In the genomic region with DNA sequence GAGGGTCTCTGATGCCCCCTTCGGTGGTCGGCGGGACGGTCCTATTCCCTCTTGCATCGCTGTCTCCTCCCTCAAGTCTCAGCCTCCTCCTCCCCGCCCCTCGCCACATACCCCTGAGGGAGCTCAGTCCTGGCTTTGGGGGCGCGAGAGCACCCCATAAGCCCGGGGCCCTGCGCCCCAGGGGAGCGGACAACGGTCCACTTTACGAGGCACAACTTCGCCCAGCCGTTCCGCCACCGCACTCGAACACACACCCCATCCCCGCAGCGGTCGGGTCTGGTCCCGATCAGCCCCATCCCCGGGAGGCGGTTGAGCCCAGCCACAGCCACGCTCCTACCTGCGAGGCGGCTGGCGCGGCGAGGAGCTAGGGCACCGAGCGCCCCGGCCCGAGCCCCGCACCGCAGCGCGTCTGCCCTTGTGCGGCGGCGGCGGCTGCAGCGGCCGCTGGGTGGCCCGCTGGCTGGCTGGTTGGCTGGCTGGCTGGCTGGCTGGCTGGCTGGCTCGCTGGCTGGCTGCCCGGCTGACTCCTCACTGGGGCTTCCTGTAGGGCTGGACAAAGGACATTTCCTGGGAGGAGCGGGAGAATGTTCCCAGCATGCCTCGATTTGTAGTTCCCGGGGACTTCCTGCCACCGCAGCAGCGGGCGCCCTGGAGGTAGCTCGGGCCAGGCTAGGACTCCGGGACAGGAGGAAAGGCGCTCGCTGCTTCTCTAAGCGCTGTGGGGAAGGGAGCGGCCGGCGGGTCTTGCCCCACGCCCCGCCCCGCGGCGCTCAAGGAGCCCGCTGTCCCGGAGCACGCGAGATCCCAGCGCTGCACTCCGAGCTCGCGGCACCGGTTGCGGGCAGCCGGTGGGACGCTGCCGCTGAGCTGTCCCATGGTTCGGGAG, we compare ENCODE assay signal across 1 cellular context.
TF ChIP-seq lines count a peak whose summit lies in the region.

Gene ZNF697 (minus strand): TSS at position 533 of the 886 bp plus-strand sequence. CDS start 22,166 bp downstream, outside the sequence.

TF ChIP-seq in HepG2, 621 proteins besides CTCF, POLR2A, EP300 and RAD21 (continued from another document and continues in another):
- TF ChIP-seq, protein P1, sequence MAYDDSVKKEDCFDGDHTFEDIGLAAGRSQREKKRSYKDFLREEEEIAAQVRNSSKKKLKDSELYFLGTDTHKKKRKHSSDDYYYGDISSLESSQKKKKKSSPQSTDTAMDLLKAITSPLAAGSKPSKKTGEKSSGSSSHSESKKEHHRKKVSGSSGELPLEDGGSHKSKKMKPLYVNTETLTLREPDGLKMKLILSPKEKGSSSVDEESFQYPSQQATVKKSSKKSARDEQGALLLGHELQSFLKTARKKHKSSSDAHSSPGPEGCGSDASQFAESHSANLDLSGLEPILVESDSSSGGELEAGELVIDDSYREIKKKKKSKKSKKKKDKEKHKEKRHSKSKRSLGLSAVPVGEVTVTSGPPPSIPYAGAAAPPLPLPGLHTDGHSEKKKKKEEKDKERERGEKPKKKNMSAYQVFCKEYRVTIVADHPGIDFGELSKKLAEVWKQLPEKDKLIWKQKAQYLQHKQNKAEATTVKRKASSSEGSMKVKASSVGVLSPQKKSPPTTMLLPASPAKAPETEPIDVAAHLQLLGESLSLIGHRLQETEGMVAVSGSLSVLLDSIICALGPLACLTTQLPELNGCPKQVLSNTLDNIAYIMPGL (CRISPR knock-in tag; IDR thresholded peaks at IDR 0.05; ENCODE audit: borderline replicate concordance in 1 of 2, low read depth in 1 of 2) = peak; percentile 46 to 90; a peak in 3 of 4 replicates
- TF ChIP-seq ZNF746 (CRISPR knock-in tag; IDR thresholded peaks at IDR 0.05) (0 out of 2 replicates have a peak, but pooled peaks have one; percentile 30), ZNF841 (CRISPR knock-in tag; IDR thresholded peaks at IDR 0.05; ENCODE audit: borderline replicate concordance) (no peak), HNF1A (IDR thresholded peaks at IDR 0.05; ENCODE audit: low read depth) (no peak), HNF1A (CRISPR knock-in tag; IDR thresholded peaks at IDR 0.05; ENCODE audit: borderline replicate concordance) (peak; percentile 44; the same call in 1 of the 2 replicates), PHF8 (CRISPR knock-in tag; IDR thresholded peaks at IDR 0.05) (peak; percentile 89), FOSL2 (CRISPR knock-in tag; IDR thresholded peaks at IDR 0.05) (peak; percentile 46), ZNF124 (CRISPR knock-in tag; IDR thresholded peaks at IDR 0.05) (peak; percentile 80), ZNF547 (CRISPR knock-in tag; IDR thresholded peaks at IDR 0.05) (no peak; the same call in 1 of the 2 replicates), IRF9 (CRISPR knock-in tag; IDR thresholded peaks at IDR 0.05; ENCODE audit: borderline replicate concordance) (peak; percentile 29; the same call in 1 of the 2 replicates), MIER3 (CRISPR knock-in tag; IDR thresholded peaks at IDR 0.05; ENCODE audit: borderline replicate concordance) (peak; percentile 21; the same call in 1 of the 2 replicates), PCBP1 (IDR thresholded peaks at IDR 0.05; ENCODE audit: borderline replicate concordance, low read depth, low read length) (no peak), ISX (CRISPR knock-in tag; conservative IDR thresholded peaks at IDR 0.05) (no peak), ZSCAN31 (CRISPR knock-in tag; IDR thresholded peaks at IDR 0.05; ENCODE audit: low read depth) (peak; percentile 37; the same call in 1 of the 2 replicates), ELF3 (CRISPR knock-in tag; IDR thresholded peaks at IDR 0.05) (peak; percentile 66), ZNF138 (CRISPR knock-in tag; IDR thresholded peaks at IDR 0.05; ENCODE audit: low read depth) (peak; percentile 32; the same call in 1 of the 2 replicates), BCL6 (CRISPR knock-in tag; IDR thresholded peaks at IDR 0.05) (peak; percentile 38; the same call in 1 of the 2 replicates), ZNF501 (CRISPR knock-in tag; IDR thresholded peaks at IDR 0.05) (peak; percentile 63), GATA4 (IDR thresholded peaks at IDR 0.05; ENCODE audit: borderline replicate concordance, low read depth) (peak; percentile 54), PHF5A (CRISPR knock-in tag; IDR thresholded peaks at IDR 0.05; ENCODE audit: low read depth, unreplicated experiment) (no peak), ZFP91 (CRISPR knock-in tag; IDR thresholded peaks at IDR 0.05; ENCODE audit: borderline replicate concordance) (peak; percentile 48; the same call in 1 of the 2 replicates), CBFB (CRISPR knock-in tag; IDR thresholded peaks at IDR 0.05) (peak; percentile 58; the same call in 1 of the 2 replicates), MTA1 (CRISPR knock-in tag; IDR thresholded peaks at IDR 0.05; ENCODE audit: borderline replicate concordance) (peak; percentile 57; the same call in 1 of the 2 replicates), TOE1 (CRISPR knock-in tag; IDR thresholded peaks at IDR 0.05) (no peak), RARG (CRISPR knock-in tag; IDR thresholded peaks at IDR 0.05; ENCODE audit: low read depth) (0 out of 2 replicates have a peak, but pooled peaks have one; percentile 43), NFATC3 (CRISPR knock-in tag; IDR thresholded peaks at IDR 0.05) (no peak)
- TF ChIP-seq, protein P2, sequence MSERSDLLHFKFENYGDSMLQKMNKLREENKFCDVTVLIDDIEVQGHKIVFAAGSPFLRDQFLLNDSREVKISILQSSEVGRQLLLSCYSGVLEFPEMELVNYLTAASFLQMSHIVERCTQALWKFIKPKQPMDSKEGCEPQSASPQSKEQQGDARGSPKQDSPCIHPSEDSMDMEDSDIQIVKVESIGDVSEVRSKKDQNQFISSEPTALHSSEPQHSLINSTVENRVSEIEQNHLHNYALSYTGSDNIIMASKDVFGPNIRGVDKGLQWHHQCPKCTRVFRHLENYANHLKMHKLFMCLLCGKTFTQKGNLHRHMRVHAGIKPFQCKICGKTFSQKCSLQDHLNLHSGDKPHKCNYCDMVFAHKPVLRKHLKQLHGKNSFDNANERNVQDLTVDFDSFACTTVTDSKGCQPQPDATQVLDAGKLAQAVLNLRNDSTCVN (CRISPR knock-in tag; IDR thresholded peaks at IDR 0.05; ENCODE audit: borderline replicate concordance) = no peak
- TF ChIP-seq, protein P3, sequence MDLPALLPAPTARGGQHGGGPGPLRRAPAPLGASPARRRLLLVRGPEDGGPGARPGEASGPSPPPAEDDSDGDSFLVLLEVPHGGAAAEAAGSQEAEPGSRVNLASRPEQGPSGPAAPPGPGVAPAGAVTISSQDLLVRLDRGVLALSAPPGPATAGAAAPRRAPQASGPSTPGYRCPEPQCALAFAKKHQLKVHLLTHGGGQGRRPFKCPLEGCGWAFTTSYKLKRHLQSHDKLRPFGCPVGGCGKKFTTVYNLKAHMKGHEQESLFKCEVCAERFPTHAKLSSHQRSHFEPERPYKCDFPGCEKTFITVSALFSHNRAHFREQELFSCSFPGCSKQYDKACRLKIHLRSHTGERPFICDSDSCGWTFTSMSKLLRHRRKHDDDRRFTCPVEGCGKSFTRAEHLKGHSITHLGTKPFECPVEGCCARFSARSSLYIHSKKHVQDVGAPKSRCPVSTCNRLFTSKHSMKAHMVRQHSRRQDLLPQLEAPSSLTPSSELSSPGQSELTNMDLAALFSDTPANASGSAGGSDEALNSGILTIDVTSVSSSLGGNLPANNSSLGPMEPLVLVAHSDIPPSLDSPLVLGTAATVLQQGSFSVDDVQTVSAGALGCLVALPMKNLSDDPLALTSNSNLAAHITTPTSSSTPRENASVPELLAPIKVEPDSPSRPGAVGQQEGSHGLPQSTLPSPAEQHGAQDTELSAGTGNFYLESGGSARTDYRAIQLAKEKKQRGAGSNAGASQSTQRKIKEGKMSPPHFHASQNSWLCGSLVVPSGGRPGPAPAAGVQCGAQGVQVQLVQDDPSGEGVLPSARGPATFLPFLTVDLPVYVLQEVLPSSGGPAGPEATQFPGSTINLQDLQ (CRISPR knock-in tag; IDR thresholded peaks at IDR 0.05) = 0 out of 2 replicates have a peak, but pooled peaks have one; percentile 51
- TF ChIP-seq, protein P4, sequence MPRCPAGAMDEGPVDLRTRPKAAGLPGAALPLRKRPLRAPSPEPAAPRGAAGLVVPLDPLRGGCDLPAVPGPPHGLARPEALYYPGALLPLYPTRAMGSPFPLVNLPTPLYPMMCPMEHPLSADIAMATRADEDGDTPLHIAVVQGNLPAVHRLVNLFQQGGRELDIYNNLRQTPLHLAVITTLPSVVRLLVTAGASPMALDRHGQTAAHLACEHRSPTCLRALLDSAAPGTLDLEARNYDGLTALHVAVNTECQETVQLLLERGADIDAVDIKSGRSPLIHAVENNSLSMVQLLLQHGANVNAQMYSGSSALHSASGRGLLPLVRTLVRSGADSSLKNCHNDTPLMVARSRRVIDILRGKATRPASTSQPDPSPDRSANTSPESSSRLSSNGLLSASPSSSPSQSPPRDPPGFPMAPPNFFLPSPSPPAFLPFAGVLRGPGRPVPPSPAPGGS (CRISPR knock-in tag; IDR thresholded peaks at IDR 0.05) = peak; percentile 59; the same call in 1 of the 2 replicates
- TF ChIP-seq, protein P5, sequence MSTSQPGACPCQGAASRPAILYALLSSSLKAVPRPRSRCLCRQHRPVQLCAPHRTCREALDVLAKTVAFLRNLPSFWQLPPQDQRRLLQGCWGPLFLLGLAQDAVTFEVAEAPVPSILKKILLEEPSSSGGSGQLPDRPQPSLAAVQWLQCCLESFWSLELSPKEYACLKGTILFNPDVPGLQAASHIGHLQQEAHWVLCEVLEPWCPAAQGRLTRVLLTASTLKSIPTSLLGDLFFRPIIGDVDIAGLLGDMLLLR (CRISPR knock-in tag; IDR thresholded peaks at IDR 0.05) = peak; percentile 14; the same call in 1 of the 2 replicates
- TF ChIP-seq, protein P6, sequence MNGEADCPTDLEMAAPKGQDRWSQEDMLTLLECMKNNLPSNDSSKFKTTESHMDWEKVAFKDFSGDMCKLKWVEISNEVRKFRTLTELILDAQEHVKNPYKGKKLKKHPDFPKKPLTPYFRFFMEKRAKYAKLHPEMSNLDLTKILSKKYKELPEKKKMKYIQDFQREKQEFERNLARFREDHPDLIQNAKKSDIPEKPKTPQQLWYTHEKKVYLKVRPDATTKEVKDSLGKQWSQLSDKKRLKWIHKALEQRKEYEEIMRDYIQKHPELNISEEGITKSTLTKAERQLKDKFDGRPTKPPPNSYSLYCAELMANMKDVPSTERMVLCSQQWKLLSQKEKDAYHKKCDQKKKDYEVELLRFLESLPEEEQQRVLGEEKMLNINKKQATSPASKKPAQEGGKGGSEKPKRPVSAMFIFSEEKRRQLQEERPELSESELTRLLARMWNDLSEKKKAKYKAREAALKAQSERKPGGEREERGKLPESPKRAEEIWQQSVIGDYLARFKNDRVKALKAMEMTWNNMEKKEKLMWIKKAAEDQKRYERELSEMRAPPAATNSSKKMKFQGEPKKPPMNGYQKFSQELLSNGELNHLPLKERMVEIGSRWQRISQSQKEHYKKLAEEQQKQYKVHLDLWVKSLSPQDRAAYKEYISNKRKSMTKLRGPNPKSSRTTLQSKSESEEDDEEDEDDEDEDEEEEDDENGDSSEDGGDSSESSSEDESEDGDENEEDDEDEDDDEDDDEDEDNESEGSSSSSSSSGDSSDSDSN (CRISPR knock-in tag; IDR thresholded peaks at IDR 0.05) = peak; percentile 95
